2 cellular contexts compared by ENCODE assay signal in genomic region chr12:71994715-71995114, GRCh38.
TF ChIP-seq lines count a peak whose summit lies in the region.

No MANE protein-coding gene starts in this region.

TF ChIP-seq in GM12878, 131 proteins besides CTCF, POLR2A, EP300 and RAD21:
- peak; percentile 57 for TF ChIP-seq ZBTB40 (IDR thresholded peaks at IDR 0.05; ENCODE audit: borderline replicate concordance)
- TF ChIP-seq WRNIP1 (IDR thresholded peaks at IDR 0.05; ENCODE audit: borderline replicate concordance, low read depth, low read length), result no peak
TF ChIP-seq in GM12878: peak in this region for 1.

TF ChIP-seq in K562, 482 proteins besides CTCF, POLR2A, EP300 and RAD21:
- TF ChIP-seq ZNF668 (CRISPR knock-in tag; IDR thresholded peaks at IDR 0.05) (no peak), CREB3L1 (IDR thresholded peaks at IDR 0.05; ENCODE audit: borderline replicate concordance, low read depth) (no peak), PHF21A (IDR thresholded peaks at IDR 0.05; ENCODE audit: borderline replicate concordance, low read depth) (no peak), ZBTB40 (IDR thresholded peaks at IDR 0.05) (peak; percentile 81), ZBTB40 (CRISPR knock-in tag; IDR thresholded peaks at IDR 0.05) (peak; percentile 39; the same call in 1 of the 2 replicates), CREB3 (tag; conservative IDR thresholded peaks at IDR 0.05; ENCODE audit: low read depth) (no peak)
